ENCODE assay signal across 2 cellular contexts in the genomic region with DNA sequence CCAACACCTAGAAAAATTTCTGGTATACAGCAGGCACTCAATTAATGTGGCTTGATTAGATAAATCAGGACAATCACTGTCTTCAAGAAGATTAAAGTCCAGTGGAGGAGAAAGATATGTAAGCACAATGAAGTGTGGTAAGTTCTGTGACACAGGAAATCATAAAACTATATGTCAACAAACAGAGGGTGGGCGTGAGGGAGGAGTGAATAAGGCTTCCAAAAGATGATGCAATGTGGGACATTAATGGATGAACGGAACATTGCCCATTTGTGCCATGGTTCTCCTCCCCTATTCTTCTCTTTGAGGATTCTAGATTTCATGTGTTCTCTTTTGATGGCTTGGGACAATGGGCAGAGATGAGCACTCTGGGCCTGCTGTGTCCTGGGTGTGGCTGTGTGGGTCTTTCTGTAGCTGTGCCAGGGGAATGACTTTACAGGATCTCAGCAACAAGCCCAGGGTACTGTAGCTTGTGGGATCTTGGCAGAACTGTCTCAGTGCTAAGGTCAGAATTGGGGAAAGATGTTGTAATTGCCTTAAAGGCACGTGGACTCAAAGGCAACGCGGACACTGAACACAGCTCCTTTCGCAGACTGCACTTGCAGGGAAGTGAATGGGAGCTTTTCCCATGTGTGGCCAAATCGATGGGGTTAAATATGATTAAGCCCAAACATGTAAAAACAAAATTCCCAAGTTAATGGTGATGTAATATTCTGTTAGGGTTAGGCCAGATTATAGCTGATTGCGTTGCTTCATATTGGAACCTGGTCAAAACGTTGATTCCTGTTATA.
TF ChIP-seq lines count a peak whose summit lies in the region.

No MANE protein-coding gene starts in this region.

TF ChIP-seq in IMR-90, 13 proteins besides CTCF, POLR2A, EP300 and RAD21:
- TF ChIP-seq NFE2L2 (IDR thresholded peaks at IDR 0.05; ENCODE audit: low read depth, low read length) (no peak), RCOR1 (IDR thresholded peaks at IDR 0.05; ENCODE audit: insufficient replicate concordance, low read length) (no peak), MAZ (IDR thresholded peaks at IDR 0.05; ENCODE audit: borderline replicate concordance, low read depth, low read length) (no peak), MAFK (IDR thresholded peaks at IDR 0.05; ENCODE audit: low read depth, low read length) (no peak), CEBPB (IDR thresholded peaks at IDR 0.05; ENCODE audit: low read depth, low read length) (peak; percentile 85), RFX5 (IDR thresholded peaks at IDR 0.05; ENCODE audit: low read depth, low read length) (no peak)

TF ChIP-seq in H1, 55 proteins besides CTCF, POLR2A, EP300 and RAD21:
- TF ChIP-seq CHD2 (IDR thresholded peaks at IDR 0.05; ENCODE audit: low read length) (no peak), KDM5A (IDR thresholded peaks at IDR 0.05; ENCODE audit: low read length) (no peak)
